In the genomic region with DNA sequence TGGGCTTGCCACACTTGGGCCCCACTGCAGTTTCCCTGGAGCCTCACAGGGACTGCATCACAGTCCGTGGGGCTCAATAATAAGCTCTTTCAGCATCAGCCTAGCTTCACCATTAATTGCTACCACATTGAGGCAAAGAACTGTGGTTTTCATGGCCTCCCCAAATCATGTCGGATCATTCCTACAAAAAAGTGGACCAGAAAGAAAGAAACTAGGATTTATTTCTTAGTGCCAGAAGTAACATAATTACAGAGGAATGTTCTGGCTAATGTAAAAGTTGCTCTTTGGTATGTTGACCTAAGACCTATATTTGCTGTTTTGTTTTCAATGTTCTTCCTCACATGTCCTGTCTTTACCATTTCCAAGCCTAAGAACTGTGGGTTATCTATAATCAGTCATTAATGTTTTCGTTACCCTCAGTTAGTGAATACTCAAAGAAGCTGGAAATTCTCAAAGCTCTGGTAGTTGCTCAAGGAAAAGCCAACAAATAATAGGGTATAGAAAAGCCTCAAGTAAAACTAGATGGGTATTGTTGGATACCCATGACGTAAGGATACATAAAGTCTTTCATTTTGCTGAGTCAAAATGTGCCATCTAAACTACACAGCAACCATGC, we compare ENCODE assay signal across 23 cellular contexts.
DNase-seq lines count a peak whose midpoint lies in the region; TF ChIP-seq lines count a peak whose summit lies in the region.
"Had no signal": no experiment of that assay in that cellular context is flagged by ENCODE, and none has a peak within 500 bp of the region (broad histone marks: within the 10 kb centered on the region; RNA-seq: fewer than 3 reads in every experiment).

No MANE protein-coding gene starts in this region.

- WGBS in mammary epithelial cell (ENCODE audit: low coverage, missing lambda C conversion rate), result 76% methylated on average over 4 of the region's 4 CpGs

- peaks cover 3% of the 10 kb centered on the region for H3K27me3 Mint-ChIP-seq in chondrocyte (ENCODE audit: low read depth)
- H3K27me3 Mint-ChIP-seq in type B pancreatic cell, result peaks cover 3% of the 10 kb centered on the region

- H4K20me1 ChIP-seq in mammary epithelial cell (ENCODE audit: insufficient read depth, low read length), result no peaks in the 10 kb centered on the region
- H4K20me1 ChIP-seq: BLaER1 had no signal

- H3K36me3 Mint-ChIP-seq in chondrocyte (ENCODE audit: low read depth) (no peaks in the 10 kb centered on the region), type B pancreatic cell (no peaks in the 10 kb centered on the region)

- peak overlapping the region; percentile 80 for H3K27ac Mint-ChIP-seq in chondrocyte (ENCODE audit: unreplicated experiment)
- peak overlapping the region; percentile 77 for H3K27ac Mint-ChIP-seq in type B pancreatic cell
- H3K27ac Mint-ChIP-seq: activated T-cell treated with anti-CD3 and anti-CD28 coated beads, Interleukin-2, amount 50 U/mL, for 72 hours; nephron had no signal

- DNase-seq in breast epithelium (ENCODE audit: low spot score in 2 of 2) (no peak), mammary epithelial cell (no peak), chondrocyte (ENCODE audit: low spot score) (no peak), iris pigment epithelial cell (ENCODE audit: low read depth) (peak; percentile 17), type B pancreatic cell (ENCODE audit: extremely low spot score, unreplicated experiment) (no peak), GM10248 (ENCODE audit: extremely low spot score) (no peak), MV-4-11 (lab: John Stamatoyannopoulos, UW) (no peak)
- no peak for DNase-seq in stimulated activated CD4-positive, alpha-beta T cell treated with anti-CD3 and anti-CD28 coated beads, Interleukin-4, amount 100 ng/mL, for 4 hours
- DNase-seq: activated CD4-positive, CD25-positive, alpha-beta regulatory T cell treated with anti-CD3 and anti-CD28 coated beads, Interleukin-2, amount 50 U/mL, for 72 hours; activated naive CD4-positive, alpha-beta T cell treated with anti-CD3 and anti-CD28 coated beads, Interleukin-2, amount 50 U/mL, for 16 hours; activated T-cell treated with anti-CD3 and anti-CD28 coated beads, Interleukin-2, amount 50 U/mL, for 72 hours; NCI-H1694; NCI-H2171 treated with DMSO at 0.1 percent for 48 hours; NCI-H69; posterior cingulate gyrus; stimulated activated CD4-positive, alpha-beta T cell treated with anti-CD3 and anti-CD28 coated beads, Interleukin-2, amount 100 ng/mL, for 48 hours; stomach had no signal

- H3K4me3 Mint-ChIP-seq in chondrocyte (ENCODE audit: unreplicated experiment) (no peak overlapping the region), type B pancreatic cell (no peak overlapping the region)
- H3K4me3 Mint-ChIP-seq: activated T-cell treated with anti-CD3 and anti-CD28 coated beads, Interleukin-2, amount 50 U/mL, for 72 hours; nephron had no signal

- no peak overlapping the region for H3K4me2 ChIP-seq in mammary epithelial cell (ENCODE audit: insufficient read depth, low read depth, low read length)
- H3K4me2 ChIP-seq: BLaER1 had no signal

- TF ChIP-seq POLR2A in breast epithelium (IDR thresholded peaks at IDR 0.05), result no peak

- H3K27ac ChIP-seq in breast epithelium, result peak overlapping the region; percentile 16 to 70
- H3K27ac ChIP-seq in mammary epithelial cell (ENCODE audit: insufficient read depth, low read depth, low read length), result no peak overlapping the region
- H3K27ac ChIP-seq: 22Rv1, BLaER1, stomach had no signal

- intact Hi-C loops in breast epithelium (cut with DNase I; ENCODE audit: low total_unique reads) (no loop called here), mammary epithelial cell (cut with micrococcal nuclease) (no loop called here)

- H3K9me3 ChIP-seq in breast epithelium (no peaks in the 10 kb centered on the region), mammary epithelial cell (replicated peaks; ENCODE audit: insufficient read depth, low read length) (no peaks in the 10 kb centered on the region)
- H3K9me3 ChIP-seq: BLaER1, stomach had no signal

- no peak overlapping the region for H3K9ac ChIP-seq in mammary epithelial cell (ENCODE audit: insufficient read depth, low read length)
- H3K9ac ChIP-seq: BLaER1 had no signal

- CTCF ChIA-PET in mammary epithelial cell (lab: Charles Lee; ENCODE audit: low non-redundant PET), result no interaction called here
- CTCF ChIA-PET in GM10248 (lab: Yijun Ruan, JAX), result interaction anchor here (1.4 kb wide), 1 partner anchor 10 kb away, joined by 3 read pairs; no protein-coding TSS in a partner anchor

- BruUV-seq in mammary epithelial cell (replicated peaks; lab: Mats Ljungman, UMichigan), result no TSS peak

- no peak overlapping the region for H2AFZ ChIP-seq in mammary epithelial cell (ENCODE audit: low read depth, low read length)

- H3K79me2 ChIP-seq in mammary epithelial cell (ENCODE audit: insufficient read depth, low read length), result no peaks in the 10 kb centered on the region

- H3K4me3 ChIP-seq in breast epithelium (no peak overlapping the region), mammary epithelial cell (replicated peaks in 1 of 3; ENCODE audit: insufficient read depth in 1 of 3, low read depth in 2 of 3, low read length in 3 of 3) (no peak overlapping the region)
- H3K4me3 ChIP-seq: BLaER1, GM12878, K562, skin epidermis, stomach had no signal

- in situ Hi-C loops in mammary epithelial cell (cut with MboI; ENCODE audit: low sequenced_read_pairs in 2 of 2), result no loop called here

- POLR2A ChIA-PET in GM10248 (lab: Yijun Ruan, JAX), result no interaction called here

- H3K27me3 ChIP-seq in breast epithelium (no peaks in the 10 kb centered on the region), mammary epithelial cell (ENCODE audit: insufficient read depth, low read length) (no peaks in the 10 kb centered on the region)
- H3K27me3 ChIP-seq: BLaER1, stomach had no signal

- dilution Hi-C loops in mammary epithelial cell (cut with HindIII; ENCODE audit: low sequenced_read_pairs), result no loop called here

- no peaks in the 10 kb centered on the region for H3K36me3 ChIP-seq in breast epithelium
- H3K36me3 ChIP-seq in mammary epithelial cell (ENCODE audit: insufficient read depth, low read length), result no peaks in the 10 kb centered on the region
- H3K36me3 ChIP-seq: BLaER1, stomach had no signal

- H3K9me3 Mint-ChIP-seq in chondrocyte (ENCODE audit: low read depth) (peaks cover 2% of the 10 kb centered on the region), type B pancreatic cell (no peaks in the 10 kb centered on the region)

- H3K4me1 ChIP-seq in breast epithelium, result no peaks in the 10 kb centered on the region
- no peaks in the 10 kb centered on the region for H3K4me1 ChIP-seq in mammary epithelial cell (ENCODE audit: insufficient read depth, low read length)
- H3K4me1 ChIP-seq: BLaER1 had no signal

- TF ChIP-seq CTCF in breast epithelium (IDR thresholded peaks at IDR 0.05) (no peak), mammary epithelial cell (conservative IDR thresholded peaks at IDR 0.05 in 1 of 2, IDR thresholded peaks at IDR 0.05 in 1 of 2; ENCODE audit: extremely low read depth in 1 of 2, insufficient read depth in 1 of 2, low read depth in 1 of 2, low read length in 2 of 2) (no peak), chondrocyte (IDR thresholded peaks at IDR 0.05) (no peak), type B pancreatic cell (conservative IDR thresholded peaks at IDR 0.05) (no peak), GM10248 (IDR thresholded peaks at IDR 0.05; ENCODE audit: control extremely low read depth, extremely low read depth, low read depth, missing control alignments) (no peak)

- H3K4me1 Mint-ChIP-seq in chondrocyte (ENCODE audit: low read depth) (peaks cover 37% of the 10 kb centered on the region), type B pancreatic cell (ENCODE audit: unreplicated experiment) (peaks cover 4% of the 10 kb centered on the region)
